ENCODE assay signal across 1 cellular context in the genomic region with DNA sequence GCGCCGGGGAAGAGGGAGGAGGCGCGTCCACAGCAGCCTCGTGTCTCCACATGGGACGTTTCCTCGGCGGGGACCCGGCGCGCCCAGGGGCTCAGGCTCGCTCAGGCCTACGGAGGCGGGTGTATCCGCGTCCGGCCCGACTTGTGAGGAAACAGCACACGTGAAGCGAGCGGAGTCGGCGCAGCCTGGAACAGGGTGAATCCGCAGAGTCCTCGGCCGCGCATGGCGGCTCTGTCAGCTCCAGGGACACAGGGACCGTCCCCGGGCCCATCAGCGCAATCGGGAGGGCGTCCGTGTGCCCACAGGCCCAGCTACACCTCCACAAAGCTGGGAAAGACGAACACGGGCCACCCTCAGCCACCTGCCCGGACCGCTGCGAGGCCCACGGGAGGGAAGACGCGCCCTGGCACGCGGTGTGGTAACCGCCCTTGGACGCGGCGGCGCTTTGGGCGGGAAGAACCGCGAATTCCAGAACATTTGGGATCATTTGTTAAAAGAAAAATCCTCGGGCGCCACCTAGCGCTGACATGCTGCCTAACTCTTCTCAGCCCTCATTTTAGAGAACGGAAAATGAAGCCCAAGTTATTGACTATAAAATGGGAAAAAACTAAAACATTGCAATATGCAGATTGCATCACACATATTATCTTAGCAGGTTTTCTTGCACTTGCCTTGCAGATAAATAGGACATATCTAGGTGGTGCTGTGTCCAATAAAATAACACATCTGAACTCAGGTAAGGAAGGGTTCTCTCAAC.
TF ChIP-seq lines count a peak whose summit lies in the region.

No MANE protein-coding gene starts in this region.

TF ChIP-seq in GM12878, 131 proteins besides CTCF, POLR2A, EP300 and RAD21:
- TF ChIP-seq, protein P1, sequence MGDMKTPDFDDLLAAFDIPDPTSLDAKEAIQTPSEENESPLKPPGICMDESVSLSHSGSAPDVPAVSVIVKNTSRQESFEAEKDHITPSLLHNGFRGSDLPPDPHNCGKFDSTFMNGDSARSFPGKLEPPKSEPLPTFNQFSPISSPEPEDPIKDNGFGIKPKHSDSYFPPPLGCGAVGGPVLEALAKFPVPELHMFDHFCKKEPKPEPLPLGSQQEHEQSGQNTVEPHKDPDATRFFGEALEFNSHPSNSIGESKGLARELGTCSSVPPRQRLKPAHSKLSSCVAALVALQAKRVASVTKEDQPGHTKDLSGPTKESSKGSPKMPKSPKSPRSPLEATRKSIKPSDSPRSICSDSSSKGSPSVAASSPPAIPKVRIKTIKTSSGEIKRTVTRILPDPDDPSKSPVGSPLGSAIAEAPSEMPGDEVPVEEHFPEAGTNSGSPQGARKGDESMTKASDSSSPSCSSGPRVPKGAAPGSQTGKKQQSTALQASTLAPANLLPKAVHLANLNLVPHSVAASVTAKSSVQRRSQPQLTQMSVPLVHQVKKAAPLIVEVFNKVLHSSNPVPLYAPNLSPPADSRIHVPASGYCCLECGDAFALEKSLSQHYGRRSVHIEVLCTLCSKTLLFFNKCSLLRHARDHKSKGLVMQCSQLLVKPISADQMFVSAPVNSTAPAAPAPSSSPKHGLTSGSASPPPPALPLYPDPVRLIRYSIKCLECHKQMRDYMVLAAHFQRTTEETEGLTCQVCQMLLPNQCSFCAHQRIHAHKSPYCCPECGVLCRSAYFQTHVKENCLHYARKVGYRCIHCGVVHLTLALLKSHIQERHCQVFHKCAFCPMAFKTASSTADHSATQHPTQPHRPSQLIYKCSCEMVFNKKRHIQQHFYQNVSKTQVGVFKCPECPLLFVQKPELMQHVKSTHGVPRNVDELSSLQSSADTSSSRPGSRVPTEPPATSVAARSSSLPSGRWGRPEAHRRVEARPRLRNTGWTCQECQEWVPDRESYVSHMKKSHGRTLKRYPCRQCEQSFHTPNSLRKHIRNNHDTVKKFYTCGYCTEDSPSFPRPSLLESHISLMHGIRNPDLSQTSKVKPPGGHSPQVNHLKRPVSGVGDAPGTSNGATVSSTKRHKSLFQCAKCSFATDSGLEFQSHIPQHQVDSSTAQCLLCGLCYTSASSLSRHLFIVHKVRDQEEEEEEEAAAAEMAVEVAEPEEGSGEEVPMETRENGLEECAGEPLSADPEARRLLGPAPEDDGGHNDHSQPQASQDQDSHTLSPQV (IDR thresholded peaks at IDR 0.05), result no peak
- TF ChIP-seq SMC3 (IDR thresholded peaks at IDR 0.05; ENCODE audit: borderline replicate concordance, low read length) (peak; percentile 53), IKZF1 (conservative IDR thresholded peaks at IDR 0.05) (peak; percentile 62), YY1 (IDR thresholded peaks at IDR 0.05; ENCODE audit: low read depth, low read length) (0 out of 2 replicates have a peak, but pooled peaks have one; percentile 20), ETV6 (conservative IDR thresholded peaks at IDR 0.05 in 1 of 2, IDR thresholded peaks at IDR 0.05 in 1 of 2; ENCODE audit: borderline replicate concordance in 1 of 2, low read depth in 1 of 2) (no peak), RB1 (IDR thresholded peaks at IDR 0.05; ENCODE audit: borderline replicate concordance) (0 out of 2 replicates have a peak, but pooled peaks have one; percentile 36), IKZF2 (IDR thresholded peaks at IDR 0.05) (0 out of 4 replicates have a peak, but pooled peaks of 1 of the 2 experiments have one; percentile 23)
